Comparison of ENCODE assay signal across 8 cellular contexts in the genomic region with DNA sequence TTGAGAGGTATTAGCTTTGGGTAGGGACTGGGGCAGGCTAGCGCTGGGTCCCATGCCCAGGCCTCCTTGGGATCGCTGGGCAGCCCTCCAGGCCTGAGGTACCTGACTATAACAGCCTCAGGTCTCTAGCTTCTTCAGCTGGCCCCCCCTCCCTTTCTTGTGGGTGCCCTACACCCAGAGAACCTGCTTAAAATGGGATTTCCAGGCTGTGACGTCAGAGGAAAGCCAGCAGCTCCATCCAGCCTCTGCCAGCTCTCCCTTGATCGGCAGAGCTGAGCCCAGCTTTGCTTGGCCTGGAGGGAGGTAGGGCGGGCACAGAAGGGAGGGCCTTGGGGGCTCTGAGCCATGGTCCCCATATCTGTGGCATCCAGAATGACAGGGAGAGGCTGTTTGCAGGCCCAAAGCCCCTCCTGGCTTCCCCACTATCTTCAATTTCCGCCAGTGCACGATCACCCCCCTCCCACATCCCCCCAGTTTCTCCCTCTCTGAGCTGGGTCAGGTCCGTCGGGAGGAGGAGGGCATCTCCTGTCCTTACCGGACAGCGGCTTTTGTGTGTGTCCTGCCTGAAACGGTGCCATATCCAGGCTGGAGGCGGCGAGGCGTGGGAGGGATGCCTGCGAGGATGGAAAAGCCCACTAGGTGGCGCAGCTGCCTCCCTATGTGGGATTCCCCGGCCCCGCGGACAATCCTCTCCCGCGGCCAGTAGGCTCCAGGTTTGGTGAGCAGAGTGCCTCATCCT. TPM values are rescaled to one million over a fixed set of nuclear protein-coding genes. Genes with fewer than 3 reads are reported as not detected.
DNase-seq lines count a peak whose midpoint lies in the region; ATAC-seq and TF ChIP-seq lines count a peak whose summit lies in the region.

No MANE protein-coding gene starts in this region.

- no peak overlapping the region for H3K4me3 ChIP-seq in GM12875 (ENCODE audit: low read depth, low read length)

- DNase-seq in NCI-H460 (ENCODE audit: extremely low read depth, low read depth) (peak; percentile 84), cerebellum (ENCODE audit: low spot score) (peak; percentile 93), left kidney (ENCODE audit: low read depth, low spot score) (peak; percentile 95)
- DNase-seq in activated CD4-positive, alpha-beta T cell treated with anti-CD3 and anti-CD28 coated beads for 48 hours = peak; percentile 92
- peak; percentile 89 for DNase-seq in stimulated activated CD4-positive, alpha-beta T cell treated with anti-CD3 and anti-CD28 coated beads, Interleukin-2, amount 100 ng/mL, for 48 hours

- TF ChIP-seq CTCF in GM12875 (IDR thresholded peaks at IDR 0.05; ENCODE audit: borderline replicate concordance, insufficient read depth, low read depth, low read length) = peak; percentile 97

- ATAC-seq in HG03066 (IDR thresholded peaks at IDR 0.05; ENCODE audit: low read depth, unreplicated experiment) = peak; percentile 81
- ATAC-seq in GM21717 (IDR thresholded peaks at IDR 0.05; ENCODE audit: unreplicated experiment) = no peak

RNA-seq across cellular contexts. Expression of gene REEP2, which starts 10.8 kb away (rescaled TPM):
- 2.3 and 2.4 TPM in 2 replicates for total RNA-seq in NCI-H460 (2014; rRNA removed; shearing (Covaris generic))
- polyA plus RNA-seq in NCI-H460 (2014; cell fraction: nucleus; rRNA removed) = 0.70 and 2.3 TPM in 2 replicates
- total RNA-seq in cerebellum = 40.3 TPM

RNA-seq across cellular contexts. Expression of gene EGR1, which starts 15.6 kb away (rescaled TPM):
- 9.2 and 10.6 TPM in 2 replicates for total RNA-seq in NCI-H460 (2014; rRNA removed; shearing (Covaris generic))
- 4.6 and 5.5 TPM in 2 replicates for polyA plus RNA-seq in NCI-H460 (2014; cell fraction: nucleus; rRNA removed)
- total RNA-seq in cerebellum = 1.9 TPM

Comparison
In these comparisons a context has a peak if more than half of its experiments do, and no peak if none do; other contexts are left out.
1. RNA of gene REEP2, which starts 10.8 kb away (total RNA-seq): 40.3 TPM in cerebellum (single experiment); 2.3 to 2.4 TPM in NCI-H460; every median in the first group is over 10 times any median in the second.
2. Peak in every context shown above with its lines, with median percentiles within 50 percentile points of each other: DNase-seq.